Comparison of ENCODE assay signal across 18 cellular contexts in the genomic region with DNA sequence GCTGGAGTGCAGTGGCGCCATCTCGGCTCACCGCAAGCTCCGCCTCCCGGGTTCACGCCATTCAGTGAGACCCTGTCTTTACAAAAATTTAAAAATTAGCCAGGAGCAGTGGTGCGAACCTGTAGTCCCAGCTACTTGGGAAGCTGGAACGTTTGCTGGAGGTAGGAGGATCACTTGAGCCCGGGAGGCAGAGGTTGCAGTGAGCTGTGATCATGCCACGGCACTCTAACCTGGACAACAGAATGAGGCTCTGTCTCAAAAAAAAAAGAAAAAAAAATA. TPM values are rescaled to one million over a fixed set of nuclear protein-coding genes. Genes with fewer than 3 reads are reported as not detected.
A peak's percentile ranks its signal among the peaks of the same experiment; 100 is the strongest.
DNase-seq lines count a peak whose midpoint lies in the region; ATAC-seq and TF ChIP-seq lines count a peak whose summit lies in the region.
"Had no signal": no experiment of that assay in that cellular context is flagged by ENCODE, and none has a peak within 500 bp of the region (broad histone marks: within the 10 kb centered on the region; RNA-seq: fewer than 3 reads in every experiment).

No MANE protein-coding gene starts in this region.

- in situ Hi-C loops in mammary epithelial cell (cut with MboI; ENCODE audit: low sequenced_read_pairs in 2 of 2): loop anchor here in 1 of 2 donors (25.0 kb wide), 1 partner anchor 538 kb away; the partner anchor contains the start of gene CEBPB

- H3K27me3 ChIP-seq in mammary epithelial cell (ENCODE audit: insufficient read depth, low read length): no peaks in the 10 kb centered on the region
- H3K27me3 ChIP-seq in breast epithelium: no peaks in the 10 kb centered on the region
- H3K27me3 ChIP-seq in body of pancreas: no peaks in the 10 kb centered on the region
- H3K27me3 ChIP-seq in tibial artery: no peaks in the 10 kb centered on the region
- H3K27me3 ChIP-seq in prostate gland (replicated peaks; ENCODE audit: insufficient read depth): no peaks in the 10 kb centered on the region

- H3K36me3 ChIP-seq in mammary epithelial cell (ENCODE audit: insufficient read depth, low read length): no peaks in the 10 kb centered on the region
- no peaks in the 10 kb centered on the region for H3K36me3 ChIP-seq in breast epithelium
- H3K36me3 ChIP-seq in body of pancreas (replicated peaks in 1 of 2; ENCODE audit: insufficient read depth in 1 of 2, low read depth in 2 of 2): no peaks in the 10 kb centered on the region
- H3K36me3 ChIP-seq in mesodermal cell (ENCODE audit: control insufficient read depth, insufficient read depth, low read length): no peaks in the 10 kb centered on the region
- H3K36me3 ChIP-seq in tibial artery: no peaks in the 10 kb centered on the region
- H3K36me3 ChIP-seq in prostate gland: no peaks in the 10 kb centered on the region
- H3K36me3 ChIP-seq: HAP-1 had no signal

- H3K4me1 ChIP-seq in mammary epithelial cell (ENCODE audit: insufficient read depth, low read length): peaks cover 53% of the 10 kb centered on the region
- H3K4me1 ChIP-seq in breast epithelium: peaks cover 0 to 9% of the 10 kb centered on the region in 2 donors
- peaks cover 54% of the 10 kb centered on the region for H3K4me1 ChIP-seq in body of pancreas
- peaks cover 36% of the 10 kb centered on the region for H3K4me1 ChIP-seq in mesodermal cell (ENCODE audit: control insufficient read depth, insufficient read depth, low read length, poor library complexity, severe bottlenecking)
- peaks cover 0 to 60% (median 34%) of the 10 kb centered on the region in 4 donors for H3K4me1 ChIP-seq in tibial artery
- peaks cover 3% of the 10 kb centered on the region for H3K4me1 ChIP-seq in prostate gland (replicated peaks)

- dilution Hi-C loops in mammary epithelial cell (cut with HindIII; ENCODE audit: low sequenced_read_pairs): no loop called here

- no peak overlapping the region for H3K4me3 ChIP-seq in mammary epithelial cell (replicated peaks in 1 of 3; ENCODE audit: insufficient read depth in 1 of 3, low read depth in 2 of 3, low read length in 3 of 3)
- no peak overlapping the region for H3K4me3 ChIP-seq in breast epithelium
- no peak overlapping the region for H3K4me3 ChIP-seq in body of pancreas
- H3K4me3 ChIP-seq in mesodermal cell (ENCODE audit: extremely low read depth, insufficient read depth, low read length, poor library complexity, severe bottlenecking): no peak overlapping the region
- no peak overlapping the region for H3K4me3 ChIP-seq in tibial artery
- no peak overlapping the region for H3K4me3 ChIP-seq in prostate gland
- H3K4me3 ChIP-seq: HAP-1 had no signal

- H3K9me3 ChIP-seq in mammary epithelial cell (replicated peaks; ENCODE audit: insufficient read depth, low read length): no peaks in the 10 kb centered on the region
- no peaks in the 10 kb centered on the region for H3K9me3 ChIP-seq in breast epithelium
- no peaks in the 10 kb centered on the region for H3K9me3 ChIP-seq in body of pancreas
- H3K9me3 ChIP-seq in mesodermal cell (ENCODE audit: control insufficient read depth, low read length): no peaks in the 10 kb centered on the region
- no peaks in the 10 kb centered on the region for H3K9me3 ChIP-seq in tibial artery
- H3K9me3 ChIP-seq in prostate gland: no peaks in the 10 kb centered on the region

- no TSS peak for BruUV-seq in mammary epithelial cell (replicated peaks; lab: Mats Ljungman, UMichigan)

- H4K20me1 ChIP-seq in mammary epithelial cell (ENCODE audit: insufficient read depth, low read length): no peaks in the 10 kb centered on the region

- CTCF ChIA-PET in mammary epithelial cell (lab: Charles Lee; ENCODE audit: low non-redundant PET): no interaction called here

- no peak for DNase-seq in mammary epithelial cell
- no peak for DNase-seq in breast epithelium (ENCODE audit: low spot score in 2 of 2)
- peak in 1 of 4 donors; percentile 7 for DNase-seq in body of pancreas
- peak in 1 of 2 donors; percentile 34 for DNase-seq in tibial artery
- DNase-seq in substantia nigra (lab: John Stamatoyannopoulos, UW): no peak
- DNase-seq in prostate gland (ENCODE audit: low spot score): no peak
- DNase-seq in inferior parietal cortex (ENCODE audit: extremely low spot score): no peak
- DNase-seq: 8988T; aorta; cortex of kidney; NCI-H1417 treated with DMSO at 0.1 percent for 48 hours; NCI-H2171 treated with DMSO at 0.1 percent for 48 hours; NCI-H774; stimulated activated CD4-positive, alpha-beta T cell treated with anti-CD3 and anti-CD28 coated beads, Interleukin-2, amount 100 ng/mL, for 48 hours had no signal

- no peak overlapping the region for H3K4me2 ChIP-seq in mammary epithelial cell (ENCODE audit: insufficient read depth, low read depth, low read length)

- intact Hi-C loops in mammary epithelial cell (cut with micrococcal nuclease): loop anchor here (5.0 kb wide), 1 partner anchor 37 kb away; no protein-coding TSS in a partner anchor
- intact Hi-C loops in breast epithelium (cut with DNase I; ENCODE audit: low total_unique reads): no loop called here
- intact Hi-C loops in body of pancreas (cut with DNase I): no loop called here
- intact Hi-C loops in tibial artery (cut with DNase I; ENCODE audit: low total_unique reads): no loop called here
- intact Hi-C loops in prostate gland (cut with DNase I): no loop called here

- WGBS in mammary epithelial cell (ENCODE audit: low coverage, missing lambda C conversion rate): 55% methylated on average over 10 of the region's 10 CpGs
- 84 to 90% methylated on average over 10 of the region's 10 CpGs for WGBS in body of pancreas, 2 donors
- 85 to 92% methylated on average over 9 of the region's 10 CpGs for WGBS in mesodermal cell (ENCODE audit: insufficient coverage in 2 of 2), 2 experiments
- WGBS in prostate gland: 91% methylated on average over 10 of the region's 10 CpGs

- ATAC-seq in body of pancreas: no peak

- peak overlapping the region; percentile 70 for H3K27ac ChIP-seq in mammary epithelial cell (ENCODE audit: insufficient read depth, low read depth, low read length)
- H3K27ac ChIP-seq in breast epithelium: peak overlapping the region in 1 of 2 donors; percentile 65
- H3K27ac ChIP-seq in body of pancreas: peak overlapping the region in 3 of 4 donors; percentile 42 to 87 (median 51)
- peak overlapping the region; percentile 92 for H3K27ac ChIP-seq in mesodermal cell (ENCODE audit: low read depth, low read length, severe bottlenecking)
- peak overlapping the region; percentile 71 to 82 for H3K27ac ChIP-seq in tibial artery
- no peak overlapping the region for H3K27ac ChIP-seq in substantia nigra (ENCODE audit: low read depth, low read length, poor library complexity, severe bottlenecking)
- H3K27ac ChIP-seq in prostate gland: no peak overlapping the region

- TF ChIP-seq POLR2A in breast epithelium (IDR thresholded peaks at IDR 0.05) (no peak), body of pancreas (IDR thresholded peaks at IDR 0.05) (no peak), prostate gland (IDR thresholded peaks at IDR 0.05) (no peak)

- H3K79me2 ChIP-seq in mammary epithelial cell (ENCODE audit: insufficient read depth, low read length): no peaks in the 10 kb centered on the region

- peak overlapping the region; percentile 24 for H2AFZ ChIP-seq in mammary epithelial cell (ENCODE audit: low read depth, low read length)

- H3K9ac ChIP-seq in mammary epithelial cell (ENCODE audit: insufficient read depth, low read length): no peak overlapping the region

- TF ChIP-seq CTCF in mammary epithelial cell (conservative IDR thresholded peaks at IDR 0.05 in 1 of 2, IDR thresholded peaks at IDR 0.05 in 1 of 2; ENCODE audit: extremely low read depth in 1 of 2, insufficient read depth in 1 of 2, low read depth in 1 of 2, low read length in 2 of 2) (no peak), breast epithelium (IDR thresholded peaks at IDR 0.05) (no peak), body of pancreas (IDR thresholded peaks at IDR 0.05) (no peak), tibial artery (IDR thresholded peaks at IDR 0.05) (no peak), prostate gland (IDR thresholded peaks at IDR 0.05) (no peak)

RNA-seq across cellular contexts. Expression of gene PARD6B, which starts 5.7 kb away (rescaled TPM):
- total RNA-seq in mammary epithelial cell (1 to 10 TPM; 5.6 to 7.7 TPM), breast epithelium (10 to 100 TPM in 2 of 3 donors, 1 to 10 TPM in 1; 1.4 to 30.6 (median 13.4) TPM), body of pancreas (1 to 10 TPM; 4.6 to 8.6 TPM), prostate gland (10 to 100 TPM in 1 of 2 donors, 1 to 10 TPM in 1; 8.3 to 14.4 TPM)
- polyA plus RNA-seq in mammary epithelial cell: 1.5 TPM
- polyA minus RNA-seq in mammary epithelial cell: 4.8 TPM
- 4.7 TPM for polyA plus RNA-seq in mesodermal cell (2013, experiment 1 of 2)
- polyA plus RNA-seq in mesodermal cell (2013, experiment 2 of 2): 5.9 TPM
- total RNA-seq: endothelial cell of umbilical vein had no signal

RNA-seq across cellular contexts. Expression of gene RIPOR3, which starts 34.3 kb away (rescaled TPM):
- total RNA-seq in mammary epithelial cell (under 1 TPM in 1 of 2 donors, not detected in 1; under 0.01 TPM), breast epithelium (10 to 100 TPM in 2 of 3 donors, 1 to 10 TPM in 1; 4.5 to 35.5 (median 26.9) TPM), body of pancreas (1 to 10 TPM; 2.3 to 6.9 TPM), prostate gland (10 to 100 TPM in 1 of 2 donors, under 1 TPM in 1; 0.55 to 11.3 TPM)
- not detected for polyA plus RNA-seq in mammary epithelial cell
- polyA minus RNA-seq in mammary epithelial cell: not detected
- polyA plus RNA-seq in mesodermal cell (2013, experiment 1 of 2): 9.4 TPM
- polyA plus RNA-seq in mesodermal cell (2013, experiment 2 of 2): 10.0 TPM
- total RNA-seq: endothelial cell of umbilical vein had no signal
- polyA plus RNA-seq: endothelial cell of umbilical vein, neural cell had no signal

Comparison
In these comparisons a context has a peak if more than half of its experiments do, and no peak if none do; other contexts are left out.
1. H3K27ac ChIP-seq: peak in mammary epithelial cell (single experiment), body of pancreas (3 of 4), mesodermal cell (single experiment) and tibial artery (2 of 2); none in substantia nigra (single experiment) and prostate gland (0 of 2).